ENCODE assay signal across 11 cellular contexts in genomic region chr2:170783549-170783948, GRCh38. TPM values are rescaled to one million over a fixed set of nuclear protein-coding genes. Genes with fewer than 3 reads are reported as not detected.
"Had no signal": no experiment of that assay in that cellular context is flagged by ENCODE, and none has a peak within 500 bp of the region (broad histone marks: within the 10 kb centered on the region; RNA-seq: fewer than 3 reads in every experiment).

No MANE protein-coding gene starts in this region.

- H2AFZ ChIP-seq: GM23248, GM23338 had no signal

- H3K27ac ChIP-seq: GM23248 had no signal

- H3K9ac ChIP-seq: GM23248 had no signal

- FAIRE-seq: H1, H54 had no signal

- DNase-seq: GM23248, GOT3, H7, H9, HCEC 1CT, HFFc6 had no signal

- H3K4me2 ChIP-seq: GM23338 had no signal

- H3K4me3 ChIP-seq: GM23248, GM23338, HAP-1 had no signal

- H3K4me1 ChIP-seq: HAP-1 had no signal

- H3K36me3 ChIP-seq: HAP-1 had no signal

- H3K9me3 ChIP-seq: HAP-1 had no signal

- ATAC-seq: GM23338, HCT116 had no signal

RNA-seq across cellular contexts. Expression of gene ERICH2, which starts 13.4 kb away (rescaled TPM):
- total RNA-seq: GM23248, GM23338, H7, HFFc6 had no signal
- polyA plus RNA-seq: GM23248 had no signal
